1 cellular context compared by ENCODE assay signal in genomic region chr11:9264381-9265210, GRCh38.
TF ChIP-seq lines count a peak whose summit lies in the region.

No MANE protein-coding gene starts in this region.

TF ChIP-seq in HEK293, 187 proteins besides CTCF, POLR2A, EP300 and RAD21 (continued from another document and continues in another):
- TF ChIP-seq PATZ1 (tag by site-specific recombination; IDR thresholded peaks at IDR 0.05): peak; percentile 34; the same call in 1 of the 2 replicates
- TF ChIP-seq ZSCAN18 (tag by site-specific recombination; IDR thresholded peaks at IDR 0.05): no peak
- TF ChIP-seq ZNF791 (tag by site-specific recombination; IDR thresholded peaks at IDR 0.05): no peak
- TF ChIP-seq ZNF266 (tag by site-specific recombination; IDR thresholded peaks at IDR 0.05; ENCODE audit: low read depth): no peak
- TF ChIP-seq ZNF692 (tag by site-specific recombination; IDR thresholded peaks at IDR 0.05): no peak
- peak; percentile 65 for TF ChIP-seq ZNF335 (tag by site-specific recombination; conservative IDR thresholded peaks at IDR 0.05)
- TF ChIP-seq ZIC2 (tag by site-specific recombination; IDR thresholded peaks at IDR 0.05): no peak
- no peak for TF ChIP-seq YY1 (tag by site-specific recombination; IDR thresholded peaks at IDR 0.05)
- 0 out of 2 replicates have a peak, but pooled peaks have one; percentile 11 for TF ChIP-seq ZEB2 (tag by site-specific recombination; IDR thresholded peaks at IDR 0.05)
- TF ChIP-seq ATF2 (tag by site-specific recombination; IDR thresholded peaks at IDR 0.05; ENCODE audit: low read depth): no peak
- TF ChIP-seq PRDM10 (tag by site-specific recombination; IDR thresholded peaks at IDR 0.05): 0 out of 2 replicates have a peak, but pooled peaks have one; percentile 30
- TF ChIP-seq REPIN1 (tag by site-specific recombination; IDR thresholded peaks at IDR 0.05; ENCODE audit: low read depth): no peak
- no peak for TF ChIP-seq ZNF560 (tag by site-specific recombination; IDR thresholded peaks at IDR 0.05; ENCODE audit: borderline replicate concordance)
- TF ChIP-seq ZNF398 (tag by site-specific recombination; IDR thresholded peaks at IDR 0.05): no peak
- no peak for TF ChIP-seq ZNF416 (tag by site-specific recombination; IDR thresholded peaks at IDR 0.05)
- no peak for TF ChIP-seq ZNF155 (tag by site-specific recombination; IDR thresholded peaks at IDR 0.05)
- 0 out of 2 replicates have a peak, but pooled peaks have one; percentile 7 for TF ChIP-seq PBX3 (CRISPR knock-in tag; IDR thresholded peaks at IDR 0.05)
- no peak for TF ChIP-seq ZNF26 (tag by site-specific recombination; IDR thresholded peaks at IDR 0.05)
- TF ChIP-seq PRDM1 (tag by site-specific recombination; IDR thresholded peaks at IDR 0.05): peak; percentile 50; the same call in 1 of the 2 replicates
- TF ChIP-seq ZNF776 (tag by site-specific recombination; IDR thresholded peaks at IDR 0.05; ENCODE audit: borderline replicate concordance): no peak
- TF ChIP-seq ZBTB10 (tag by site-specific recombination; IDR thresholded peaks at IDR 0.05): no peak
- TF ChIP-seq SP2 (tag by site-specific recombination; IDR thresholded peaks at IDR 0.05): peak; percentile 25; the same call in 1 of the 2 replicates
- no peak for TF ChIP-seq SCRT2 (tag by site-specific recombination; IDR thresholded peaks at IDR 0.05)
- no peak for TF ChIP-seq ZNF76 (tag by site-specific recombination; IDR thresholded peaks at IDR 0.05; ENCODE audit: borderline replicate concordance, low read depth)
- no peak for TF ChIP-seq ZNF843 (tag by site-specific recombination; IDR thresholded peaks at IDR 0.05)
- TF ChIP-seq ZSCAN16 (tag by site-specific recombination; IDR thresholded peaks at IDR 0.05): no peak
- no peak for TF ChIP-seq KLF16 (tag by site-specific recombination; IDR thresholded peaks at IDR 0.05)
- TF ChIP-seq ZBTB11 (tag by site-specific recombination; conservative IDR thresholded peaks at IDR 0.05; ENCODE audit: low read depth): no peak
- no peak for TF ChIP-seq EGR2 (tag by site-specific recombination; IDR thresholded peaks at IDR 0.05; ENCODE audit: low read depth)
- TF ChIP-seq ZNF404 (tag by site-specific recombination; IDR thresholded peaks at IDR 0.05): no peak
- peak; percentile 44; the same call in 1 of the 2 replicates for TF ChIP-seq KLF1 (tag by site-specific recombination; IDR thresholded peaks at IDR 0.05)
- TF ChIP-seq SCRT1 (tag by site-specific recombination; IDR thresholded peaks at IDR 0.05; ENCODE audit: borderline replicate concordance): no peak
- TF ChIP-seq ZNF621 (tag by site-specific recombination; IDR thresholded peaks at IDR 0.05): no peak
- no peak for TF ChIP-seq ZNF660 (tag by site-specific recombination; IDR thresholded peaks at IDR 0.05)
